Comparison of ENCODE assay signal across 1 cellular context in genomic region chr1:94283462-94283861, GRCh38.
TF ChIP-seq lines count a peak whose summit lies in the region.

No MANE protein-coding gene starts in this region.

TF ChIP-seq in HCT116, 20 proteins besides CTCF, POLR2A, EP300 and RAD21 (continued from another document):
- TF ChIP-seq REST (IDR thresholded peaks at IDR 0.05; ENCODE audit: low read depth) (no peak), FOSL1 (IDR thresholded peaks at IDR 0.05; ENCODE audit: low read depth) (no peak), SRF (IDR thresholded peaks at IDR 0.05; ENCODE audit: low read depth) (no peak), TCF7L2 (IDR thresholded peaks at IDR 0.05; ENCODE audit: borderline replicate concordance, extremely low read depth, insufficient read depth, insufficient read length) (no peak), ZNF274 (IDR thresholded peaks at IDR 0.05; ENCODE audit: low read depth, low read length) (no peak), EGR1 (IDR thresholded peaks at IDR 0.05; ENCODE audit: low read depth) (no peak), CBX3 (IDR thresholded peaks at IDR 0.05; ENCODE audit: low read depth) (no peak), EZH2 (IDR thresholded peaks at IDR 0.05) (no peak), POLR2AphosphoS5 (IDR thresholded peaks at IDR 0.05; ENCODE audit: low read depth, low read length) (no peak)
